9 cellular contexts compared by ENCODE assay signal in genomic region chr11:57903441-57904123, GRCh38.
DNase-seq lines count a peak whose midpoint lies in the region; ATAC-seq, FAIRE-seq and TF ChIP-seq lines count a peak whose summit lies in the region.
"Had no signal": no experiment of that assay in that cellular context is flagged by ENCODE, and none has a peak within 500 bp of the region (broad histone marks: within the 10 kb centered on the region; RNA-seq: fewer than 3 reads in every experiment).

No MANE protein-coding gene starts in this region.

- ATAC-seq in GM19452 (IDR thresholded peaks at IDR 0.05; ENCODE audit: unreplicated experiment) (peak; percentile 51), HG03108 (IDR thresholded peaks at IDR 0.05; ENCODE audit: unreplicated experiment) (no peak), Right ventricle myocardium superior (ENCODE audit: poor library complexity) (no peak)

- TF ChIP-seq CTCF in MCF 10A (IDR thresholded peaks at IDR 0.05; ENCODE audit: unreplicated experiment), result no peak

- H3K4me1 Mint-ChIP-seq in MCF 10A (ENCODE audit: insufficient read depth, unreplicated experiment), result peaks cover 67% of the 10 kb centered on the region
- H3K4me1 Mint-ChIP-seq: IgD-negative memory B cell had no signal

- no TSS peak for BruUV-seq in MCF 10A (replicated peaks; lab: Mats Ljungman, UMichigan)

- peak overlapping the region; percentile 77 for H3K4me3 Mint-ChIP-seq in MCF 10A (ENCODE audit: unreplicated experiment)
- H3K4me3 Mint-ChIP-seq: IgD-negative memory B cell had no signal

- POLR2A ChIA-PET in MCF 10A (lab: Yijun Ruan, JAX), result interaction anchor here (0.6 to 1.3 kb wide), 5 partner anchors 33 to 237 kb away, joined by 3 to 4 read pairs (median 3); no protein-coding TSS in a partner anchor

- intact Hi-C loops in MCF 10A (cut with micrococcal nuclease), result loop anchor here (2.0 to 10.0 kb wide), 2 partner anchors 69 to 155 kb away; no protein-coding TSS in a partner anchor
- intact Hi-C loops in Right ventricle myocardium superior (cut with DNase I), result no loop called here

- no peak for FAIRE-seq in small intestine (lab: Jason Lieb, UNC)
- FAIRE-seq: endometrium had no signal

- WGBS in small intestine, 3 donors, result 28 to 71% (median 45%) methylated on average over 11 of the region's 11 CpGs

- no peaks in the 10 kb centered on the region for H3K9me3 ChIP-seq in small intestine (ENCODE audit: control insufficient read depth, low read depth)

- H3K27me3 Mint-ChIP-seq in MCF 10A (ENCODE audit: insufficient read depth, unreplicated experiment), result no peaks in the 10 kb centered on the region

- H3K36me3 ChIP-seq in small intestine (ENCODE audit: control insufficient read depth in 2 of 2, insufficient read depth in 2 of 2, low read length in 2 of 2), result no peaks in the 10 kb centered on the region

- no peaks in the 10 kb centered on the region for H3K27me3 ChIP-seq in small intestine (ENCODE audit: control insufficient read depth in 2 of 2, insufficient read depth in 2 of 2, low read length in 2 of 2)

- CTCF ChIA-PET in MCF 10A (lab: Yijun Ruan, JAX), result interaction anchor here (0.5 kb wide), 1 partner anchor 911 kb away, joined by 3 read pairs; no protein-coding TSS in a partner anchor

- peaks cover 0 to 3% of the 10 kb centered on the region in 2 donors for H3K4me1 ChIP-seq in small intestine (ENCODE audit: control insufficient read depth in 2 of 2, insufficient read depth in 1 of 2, low read depth in 1 of 2, low read length in 1 of 2)

- peak overlapping the region; percentile 88 for H3K27ac Mint-ChIP-seq in MCF 10A (ENCODE audit: low read depth, unreplicated experiment)
- H3K27ac Mint-ChIP-seq: IgD-negative memory B cell had no signal

- DNase-seq in LoVo (ENCODE audit: low spot score) (peak; percentile 89), MCF 10A (ENCODE audit: unreplicated experiment) (peak; percentile 84), small intestine (peak; percentile 87), NCI-H1105 treated with DMSO at 0.1 percent for 48 hours (lab: John Stamatoyannopoulos, UW) (no peak), Right ventricle myocardium superior (no peak)

- H3K27ac ChIP-seq in small intestine (ENCODE audit: low read depth in 1 of 2, low read length in 1 of 2), result peak overlapping the region in 1 of 2 donors; percentile 22

- H3K36me3 Mint-ChIP-seq in MCF 10A (ENCODE audit: insufficient read depth, unreplicated experiment), result no peaks in the 10 kb centered on the region
- H3K36me3 Mint-ChIP-seq: IgD-negative memory B cell had no signal

- no peak overlapping the region for H3K4me3 ChIP-seq in small intestine (ENCODE audit: low read depth in 1 of 2, low read length in 2 of 2)

- no peaks in the 10 kb centered on the region for H3K9me3 Mint-ChIP-seq in MCF 10A (ENCODE audit: unreplicated experiment)
- H3K9me3 Mint-ChIP-seq: IgD-negative memory B cell had no signal

Comparison
In these comparisons a context has a peak if more than half of its experiments do, and no peak if none do; other contexts are left out.
1. DNase-seq: peak in LoVo (single experiment), MCF 10A (single experiment) and small intestine (single experiment); none in NCI-H1105 treated with DMSO at 0.1 percent for 48 hours (single experiment) and Right ventricle myocardium superior (single experiment).